ENCODE assay signal across 10 cellular contexts in the genomic region with DNA sequence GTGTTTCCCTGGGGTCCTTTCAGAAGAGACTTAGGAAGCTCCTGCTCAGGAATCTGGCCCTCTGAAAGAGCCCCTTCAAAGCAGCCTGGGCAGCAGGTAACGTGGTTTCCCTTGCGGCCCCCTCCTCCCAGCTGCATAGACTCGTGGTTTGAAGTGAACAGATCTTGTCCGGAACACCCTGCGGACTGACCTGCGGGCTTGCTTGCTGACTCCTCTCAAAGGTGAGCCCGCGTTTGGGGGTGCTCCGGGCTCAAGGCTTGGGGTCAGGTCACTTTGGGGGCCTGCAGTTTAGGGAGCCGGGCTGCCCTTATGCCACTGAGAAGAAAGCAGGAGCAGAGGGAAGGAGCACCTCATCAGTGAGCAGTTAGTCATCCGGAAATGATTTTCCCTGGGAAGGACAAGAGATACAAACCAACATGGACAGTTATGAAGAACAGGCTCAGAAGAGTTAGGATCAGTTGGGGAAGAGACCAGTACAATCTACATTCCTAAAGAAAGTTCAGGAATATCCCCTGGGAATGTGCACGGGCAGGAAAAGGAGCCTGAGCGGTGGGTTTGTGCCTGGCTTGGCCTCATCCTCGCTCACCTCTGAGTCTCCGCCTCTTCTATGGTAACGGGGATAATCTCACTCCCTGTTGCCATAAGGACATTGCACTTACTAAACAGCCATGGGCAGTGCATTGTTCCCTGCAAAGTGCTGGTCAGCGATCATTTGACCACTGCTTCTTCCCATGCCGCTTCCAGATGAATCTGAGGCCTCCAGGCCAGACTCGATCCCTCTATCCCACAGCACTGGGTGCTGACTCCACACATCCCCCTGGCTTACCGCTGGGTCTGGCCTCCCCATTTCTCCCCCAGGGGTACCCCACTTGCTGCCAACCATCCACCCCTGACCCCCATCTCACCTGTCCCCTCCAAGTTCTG. TPM values are rescaled to one million over a fixed set of nuclear protein-coding genes. Genes with fewer than 3 reads are reported as not detected.
DNase-seq lines count a peak whose midpoint lies in the region; ATAC-seq, FAIRE-seq and TF ChIP-seq lines count a peak whose summit lies in the region.
"Had no signal": no experiment of that assay in that cellular context is flagged by ENCODE, and none has a peak within 500 bp of the region (broad histone marks: within the 10 kb centered on the region; RNA-seq: fewer than 3 reads in every experiment).

No MANE protein-coding gene starts in this region.

- no peak for DNase-seq in activated T-cell treated with anti-CD3 and anti-CD28 coated beads, Interleukin-2, amount 50 U/mL, for 72 hours
- DNase-seq in activated T-cell treated with anti-CD3 and anti-CD28 coated beads, Interleukin-2, amount 50 U/mL, for 1 hour, result no peak
- DNase-seq in activated CD4-positive, alpha-beta memory T cell treated with anti-CD3 and anti-CD28 coated beads for 36 hours, result no peak
- DNase-seq in HepG2 (ENCODE audit: low spot score), result no peak
- no peak for DNase-seq in thoracic aorta (ENCODE audit: low spot score)
- DNase-seq in DMS53 (lab: John Stamatoyannopoulos, UW), result no peak
- no peak for DNase-seq in urothelium cell line (ENCODE audit: low spot score)

- TF ChIP-seq EP300 in HepG2 (IDR thresholded peaks at IDR 0.05; ENCODE audit: low read depth in 2 of 2, low read length in 2 of 2) (no peak), HepG2 (CRISPR knock-in tag; IDR thresholded peaks at IDR 0.05; ENCODE audit: borderline replicate concordance) (no peak)

- CTCF ChIA-PET in activated CD4-positive, alpha-beta memory T cell treated with anti-CD3 and anti-CD28 coated beads for 36 hours (lab: Charles Lee), result interaction anchor here (0.8 kb wide), 1 partner anchor 9 kb away, joined by 3 read pairs; no protein-coding TSS in a partner anchor
- CTCF ChIA-PET in HepG2 (lab: Yijun Ruan, JAX; ENCODE audit: low intra/inter-chr PET ratio, low total read pairs), result no interaction called here

- H3K4me1 ChIP-seq in HepG2 (ENCODE audit: insufficient read depth, low read length) (peaks cover 19% of the 10 kb centered on the region), thoracic aorta (ENCODE audit: control insufficient read depth in 1 of 2, low read depth in 2 of 2) (peaks cover 25 to 42% of the 10 kb centered on the region in 2 donors)

- no peaks in the 10 kb centered on the region for H3K27me3 ChIP-seq in HepG2 (ENCODE audit: control insufficient read depth in 1 of 2, insufficient read depth in 2 of 2, low read length in 2 of 2)
- no peaks in the 10 kb centered on the region for H3K27me3 ChIP-seq in thoracic aorta (replicated peaks; ENCODE audit: insufficient read depth)

- H3K4me1 Mint-ChIP-seq in activated T-cell treated with anti-CD3 and anti-CD28 coated beads, Interleukin-2, amount 50 U/mL, for 72 hours (ENCODE audit: low read depth), result peaks cover 68% of the 10 kb centered on the region
- H3K4me1 Mint-ChIP-seq in activated CD4-positive, alpha-beta memory T cell treated with anti-CD3 and anti-CD28 coated beads for 36 hours (ENCODE audit: low read depth), result peaks cover 65% of the 10 kb centered on the region

- H3K9me3 ChIP-seq in HepG2 (ENCODE audit: low read length) (no peaks in the 10 kb centered on the region), thoracic aorta (no peaks in the 10 kb centered on the region)

- H3K27ac ChIP-seq in HepG2 (ENCODE audit: extremely low read length, insufficient read depth, low read length), result no peak overlapping the region
- H3K27ac ChIP-seq in thoracic aorta, result peak overlapping the region; percentile 86 to 93

- no peaks in the 10 kb centered on the region for H3K27me3 Mint-ChIP-seq in activated T-cell treated with anti-CD3 and anti-CD28 coated beads, Interleukin-2, amount 50 U/mL, for 72 hours (ENCODE audit: low read depth)
- no peaks in the 10 kb centered on the region for H3K27me3 Mint-ChIP-seq in activated CD4-positive, alpha-beta memory T cell treated with anti-CD3 and anti-CD28 coated beads for 36 hours

- intact Hi-C loops in activated CD4-positive, alpha-beta memory T cell treated with anti-CD3 and anti-CD28 coated beads for 36 hours (cut with micrococcal nuclease), result no loop called here
- intact Hi-C loops in HepG2 (cut with micrococcal nuclease; ENCODE audit: unreplicated experiment), result no loop called here

- H2AFZ ChIP-seq in HepG2 (ENCODE audit: low read length), result no peak overlapping the region

- H3K36me3 Mint-ChIP-seq in activated T-cell treated with anti-CD3 and anti-CD28 coated beads, Interleukin-2, amount 50 U/mL, for 72 hours (ENCODE audit: insufficient read depth in 2 of 2), result peaks cover 6 to 13% of the 10 kb centered on the region in 2 donors
- peaks cover 26% of the 10 kb centered on the region for H3K36me3 Mint-ChIP-seq in activated CD4-positive, alpha-beta memory T cell treated with anti-CD3 and anti-CD28 coated beads for 36 hours

- FAIRE-seq in HepG2 (lab: Jason Lieb, UNC) (no peak), urothelium cell line (lab: Jason Lieb, UNC) (no peak)
- FAIRE-seq: bronchial epithelial cell had no signal

- H3K36me3 ChIP-seq in HepG2 (replicated peaks in 1 of 2; ENCODE audit: control insufficient read depth in 1 of 2, insufficient read depth in 2 of 2, low read length in 2 of 2), result peaks cover 27 to 56% of the 10 kb centered on the region in 2 experiments
- H3K36me3 ChIP-seq in thoracic aorta, result no peaks in the 10 kb centered on the region

- ATAC-seq in activated T-cell treated with anti-CD3 and anti-CD28 coated beads, Interleukin-2, amount 50 U/mL, for 72 hours (replicated peaks in 1 of 2), result no peak
- ATAC-seq in HepG2 (no peak), thoracic aorta (ENCODE audit: insufficient number of reproducible peaks, low FRiP score, low read depth) (no peak), HG03135 (IDR thresholded peaks at IDR 0.05; ENCODE audit: unreplicated experiment) (no peak)
- ATAC-seq: HCT116 had no signal

- H3K9me3 Mint-ChIP-seq in activated T-cell treated with anti-CD3 and anti-CD28 coated beads, Interleukin-2, amount 50 U/mL, for 72 hours, result no peaks in the 10 kb centered on the region
- H3K9me3 Mint-ChIP-seq in activated CD4-positive, alpha-beta memory T cell treated with anti-CD3 and anti-CD28 coated beads for 36 hours, result peaks cover 2% of the 10 kb centered on the region

- H3K4me3 Mint-ChIP-seq in activated T-cell treated with anti-CD3 and anti-CD28 coated beads, Interleukin-2, amount 50 U/mL, for 72 hours, result peak overlapping the region; percentile 57 to 96
- H3K4me3 Mint-ChIP-seq in activated CD4-positive, alpha-beta memory T cell treated with anti-CD3 and anti-CD28 coated beads for 36 hours, result peak overlapping the region; percentile 73

- no peak for TF ChIP-seq POLR2A in HepG2 (IDR thresholded peaks at IDR 0.05; ENCODE audit: insufficient read depth in 1 of 2, low read depth in 2 of 2, low read length in 2 of 2)

- H3K4me3 ChIP-seq in HepG2 (replicated peaks in 1 of 3; ENCODE audit: insufficient read depth in 1 of 3, low read depth in 2 of 3, low read length in 3 of 3) (no peak overlapping the region), thoracic aorta (no peak overlapping the region)

- in situ Hi-C loops in HepG2 (cut with HindIII; ENCODE audit: extremely low pct_ligation_motif_present, low pct_unique_long_range_greater_than_20kb), result loop anchor here (10.0 kb wide), 1 partner anchor 112 kb away; a partner anchor contains a TSS

- H3K9ac ChIP-seq in HepG2 (ENCODE audit: insufficient read depth, low read depth, low read length), result no peak overlapping the region

- H3K27ac Mint-ChIP-seq in activated T-cell treated with anti-CD3 and anti-CD28 coated beads, Interleukin-2, amount 50 U/mL, for 72 hours, result peak overlapping the region; percentile 62
- peak overlapping the region; percentile 40 for H3K27ac Mint-ChIP-seq in activated CD4-positive, alpha-beta memory T cell treated with anti-CD3 and anti-CD28 coated beads for 36 hours

- peaks cover 4% of the 10 kb centered on the region for H3K79me2 ChIP-seq in HepG2 (ENCODE audit: insufficient read depth, low read length)

- 96% methylated on average over 20 of the region's 20 CpGs for WGBS in HepG2 (ENCODE audit: low lambda C conversion rate)

- H3K4me2 ChIP-seq in HepG2 (ENCODE audit: low read depth, low read length), result no peak overlapping the region

- peaks cover 6% of the 10 kb centered on the region for H4K20me1 ChIP-seq in HepG2 (ENCODE audit: insufficient read depth, low read length)

- POLR2A ChIA-PET in activated CD4-positive, alpha-beta memory T cell treated with anti-CD3 and anti-CD28 coated beads for 36 hours (lab: Charles Lee), result interaction anchor here (0.8 to 1.9 kb wide), 3 partner anchors 95 to 111 kb away, joined by 3 to 5 read pairs (median 4); no protein-coding TSS in a partner anchor
- POLR2A ChIA-PET in HepG2 (lab: Yijun Ruan, JAX), result no interaction called here

- no peak for TF ChIP-seq RAD21 in HepG2 (CRISPR knock-in tag; IDR thresholded peaks at IDR 0.05)

- no peak for TF ChIP-seq CTCF in HepG2 (CRISPR knock-in tag; IDR thresholded peaks at IDR 0.05)
- TF ChIP-seq CTCF in thoracic aorta (IDR thresholded peaks at IDR 0.05), result no peak

- no TSS peak for BruUV-seq in HepG2 (replicated peaks; lab: Mats Ljungman, UMichigan)

RNA-seq across cellular contexts. Expression of a gene that starts 10.0 kb away (rescaled TPM):
- total RNA-seq in activated T-cell treated with anti-CD3 and anti-CD28 coated beads, Interleukin-2, amount 50 U/mL, for 72 hours, result under 1 TPM; 0.35 to 0.43 TPM
- under 1 TPM; 0.43 to 0.75 TPM for total RNA-seq in activated CD4-positive, alpha-beta memory T cell treated with anti-CD3 and anti-CD28 coated beads for 36 hours
- total RNA-seq in HepG2 (2016; rRNA removed; fragmentation: Illumina TruSeq; extraction: Trizol), result 9.1 and 9.3 TPM in 2 replicates
- 0.62 and 0.71 TPM in 2 replicates for total RNA-seq in HepG2 (2016; cell fraction: cytosol; rRNA removed; fragmentation: Illumina TruSeq; extraction: Trizol; ENCODE audit: low read depth)
- total RNA-seq in HepG2 (2016; cell fraction: insoluble cytoplasmic fraction; rRNA removed; fragmentation: Illumina TruSeq; extraction: Trizol), result 8.4 and 10.2 TPM in 2 replicates
- 1.7 and 2.0 TPM in 2 replicates for total RNA-seq in HepG2 (2016; cell fraction: membrane; rRNA removed; fragmentation: Illumina TruSeq; extraction: Trizol)
- 7.0 and 9.0 TPM in 2 replicates for total RNA-seq in HepG2 (2016; cell fraction: nucleus; rRNA removed; fragmentation: Illumina TruSeq; extraction: Trizol)
- 9.8 and 12.1 TPM in 2 replicates for polyA plus RNA-seq in HepG2 (2011; rRNA removed)
- 7.9 and 13.1 TPM in 2 replicates for polyA plus RNA-seq in HepG2 (2011; cell fraction: cytosol; rRNA removed)
- polyA plus RNA-seq in HepG2 (2011; cell fraction: nucleus; rRNA removed), result 32.0 and 36.9 TPM in 2 replicates
- 5.5 and 7.8 TPM in 2 replicates for polyA plus RNA-seq in HepG2 (2012)
- 0.62 and 0.71 TPM in 2 replicates for polyA plus RNA-seq in HepG2 (2016; cell fraction: cytosol; fragmentation: Illumina TruSeq; extraction: Trizol; ENCODE audit: low read depth)
- 7.5 and 8.7 TPM in 2 replicates for polyA plus RNA-seq in HepG2 (2016; cell fraction: insoluble cytoplasmic fraction; fragmentation: Illumina TruSeq; extraction: Trizol; ENCODE audit: low read depth)
- 1.4 and 1.6 TPM in 2 replicates for polyA plus RNA-seq in HepG2 (2016; cell fraction: membrane; fragmentation: Illumina TruSeq; extraction: Trizol; ENCODE audit: low read depth)
- 12.5 and 13.2 TPM in 2 replicates for polyA plus RNA-seq in HepG2 (2016; cell fraction: nucleus; fragmentation: Illumina TruSeq; extraction: Trizol; ENCODE audit: insufficient read depth, low read depth)
- 0.56 and 16.0 TPM in 2 replicates for polyA minus RNA-seq in HepG2 (2011; rRNA and poly(A)+ RNA removed; ENCODE audit: low replicate concordance)
- polyA minus RNA-seq in HepG2 (2011; cell fraction: cytosol; rRNA and poly(A)+ RNA removed), result 5.1 and 5.6 TPM in 2 replicates
- 11.2 and 12.2 TPM in 2 replicates for polyA minus RNA-seq in HepG2 (2011; cell fraction: nucleus; rRNA and poly(A)+ RNA removed)
- total RNA-seq in thoracic aorta, result 10 to 100 TPM in 1 of 2 donors, 1 to 10 TPM in 1; 7.2 to 14.1 TPM

RNA-seq across cellular contexts. Expression of a gene that starts 41.7 kb away (rescaled TPM):
- 10 to 100 TPM; 20.8 to 20.9 TPM for total RNA-seq in activated T-cell treated with anti-CD3 and anti-CD28 coated beads, Interleukin-2, amount 50 U/mL, for 72 hours
- total RNA-seq in activated CD4-positive, alpha-beta memory T cell treated with anti-CD3 and anti-CD28 coated beads for 36 hours, result 10 to 100 TPM; 17.2 to 19.4 TPM
- total RNA-seq in HepG2 (2016; rRNA removed; fragmentation: Illumina TruSeq; extraction: Trizol) (14.0 and 18.8 TPM in 2 replicates), thoracic aorta (10 to 100 TPM in 1 of 2 donors, 1 to 10 TPM in 1; 8.1 to 14.6 TPM)
- total RNA-seq in HepG2 (2016; cell fraction: cytosol; rRNA removed; fragmentation: Illumina TruSeq; extraction: Trizol; ENCODE audit: low read depth), result 2.3 TPM in 2 replicates
- total RNA-seq in HepG2 (2016; cell fraction: insoluble cytoplasmic fraction; rRNA removed; fragmentation: Illumina TruSeq; extraction: Trizol), result 13.8 and 20.4 TPM in 2 replicates
- 8.4 and 9.4 TPM in 2 replicates for total RNA-seq in HepG2 (2016; cell fraction: membrane; rRNA removed; fragmentation: Illumina TruSeq; extraction: Trizol)
- total RNA-seq in HepG2 (2016; cell fraction: nucleus; rRNA removed; fragmentation: Illumina TruSeq; extraction: Trizol), result 13.2 and 13.5 TPM in 2 replicates
- 6.6 and 8.3 TPM in 2 replicates for polyA plus RNA-seq in HepG2 (2011; rRNA removed)
- polyA plus RNA-seq in HepG2 (2011; cell fraction: cytosol; rRNA removed), result 3.6 and 6.5 TPM in 2 replicates
- polyA plus RNA-seq in HepG2 (2011; cell fraction: nucleus; rRNA removed), result 4.8 TPM in 2 replicates
- 9.9 and 11.6 TPM in 2 replicates for polyA plus RNA-seq in HepG2 (2012)
- polyA plus RNA-seq in HepG2 (2016; cell fraction: cytosol; fragmentation: Illumina TruSeq; extraction: Trizol; ENCODE audit: low read depth), result 0.85 and 1.1 TPM in 2 replicates
- polyA plus RNA-seq in HepG2 (2016; cell fraction: insoluble cytoplasmic fraction; fragmentation: Illumina TruSeq; extraction: Trizol; ENCODE audit: low read depth), result 14.9 and 16.4 TPM in 2 replicates
- polyA plus RNA-seq in HepG2 (2016; cell fraction: membrane; fragmentation: Illumina TruSeq; extraction: Trizol; ENCODE audit: low read depth), result 3.1 and 3.8 TPM in 2 replicates
- 13.5 and 13.6 TPM in 2 replicates for polyA plus RNA-seq in HepG2 (2016; cell fraction: nucleus; fragmentation: Illumina TruSeq; extraction: Trizol; ENCODE audit: insufficient read depth, low read depth)
- 9.0 and 12.5 TPM in 2 replicates for polyA minus RNA-seq in HepG2 (2011; rRNA and poly(A)+ RNA removed; ENCODE audit: low replicate concordance)
- polyA minus RNA-seq in HepG2 (2011; cell fraction: cytosol; rRNA and poly(A)+ RNA removed), result 14.7 and 14.8 TPM in 2 replicates
- polyA minus RNA-seq in HepG2 (2011; cell fraction: nucleus; rRNA and poly(A)+ RNA removed), result 12.1 and 16.3 TPM in 2 replicates
